Comparison of ENCODE assay signal across 35 cellular contexts in genomic region chr9:106623558-106623957, GRCh38.
"Had no signal": no experiment of that assay in that cellular context is flagged by ENCODE, and none has a peak within 500 bp of the region (broad histone marks: within the 10 kb centered on the region; RNA-seq: fewer than 3 reads in every experiment).

No MANE protein-coding gene starts in this region.

- H3K4me2 ChIP-seq: KMS-11 had no signal

- H3K36me3 ChIP-seq: MG63 had no signal

- H3K4me3 ChIP-seq: MG63 had no signal

- H3K27me3 ChIP-seq: MG63 had no signal

- H3K9ac ChIP-seq: KMS-11 had no signal

- DNase-seq: Karpas-422, Kasumi-1, KG1, MG63, MM.1S, MV-4-11, NCI-H1048, NCI-H1092, NCI-H1092 treated with DMSO at 0.1 percent for 48 hours, NCI-H1105, NCI-H1105 treated with DMSO at 0.1 percent for 48 hours, NCI-H1417, NCI-H1417 treated with DMSO at 0.1 percent for 48 hours, NCI-H1436, NCI-H1436 treated with DMSO at 0.1 percent for 48 hours, NCI-H146, NCI-H1694, NCI-H1694 treated with DMSO at 0.1 percent for 48 hours, NCI-H187, NCI-H187 treated with DMSO at 0.1 percent for 48 hours, NCI-H1930, NCI-H2029, NCI-H2029 treated with DMSO at 0.1 percent for 48 hours, NCI-H2081, NCI-H2081 treated with DMSO at 0.1 percent for 48 hours, NCI-H2107, NCI-H2171, NCI-H2171 treated with DMSO at 0.1 percent for 48 hours, NCI-H2227 treated with DMSO at 0.1 percent for 48 hours, NCI-H226, NCI-H345, NCI-H446, NCI-H446 treated with DMSO at 0.1 percent for 48 hours, NCI-H510A had no signal

- H3K27ac ChIP-seq: KMS-11 had no signal

- H3K9me3 ChIP-seq: MG63 had no signal
